ENCODE assay signal across 1 cellular context in genomic region chr16:76535-77272, GRCh38.
TF ChIP-seq lines count a peak whose summit lies in the region.

No MANE protein-coding gene starts in this region.

TF ChIP-seq in HepG2, 621 proteins besides CTCF, POLR2A, EP300 and RAD21 (continued from another document and continues in another):
- peak; percentile 51; the same call in 1 of the 2 replicates for TF ChIP-seq ZNF784 (CRISPR knock-in tag; IDR thresholded peaks at IDR 0.05; ENCODE audit: borderline replicate concordance)
- peak; percentile 17; the same call in 1 of the 2 replicates for TF ChIP-seq ZZZ3 (CRISPR knock-in tag; IDR thresholded peaks at IDR 0.05; ENCODE audit: borderline replicate concordance)
- no peak for TF ChIP-seq REL (CRISPR knock-in tag; conservative IDR thresholded peaks at IDR 0.05)
- no peak for TF ChIP-seq AKNA (CRISPR knock-in tag; IDR thresholded peaks at IDR 0.05; ENCODE audit: borderline replicate concordance)
- no peak for TF ChIP-seq ARHGAP35 (CRISPR knock-in tag; IDR thresholded peaks at IDR 0.05; ENCODE audit: borderline replicate concordance)
- no peak for TF ChIP-seq ZNF30 (CRISPR knock-in tag; IDR thresholded peaks at IDR 0.05)
- 0 out of 2 replicates have a peak, but pooled peaks have one; percentile 12 for TF ChIP-seq MXD3 (CRISPR knock-in tag; IDR thresholded peaks at IDR 0.05)
- TF ChIP-seq DMTF1 (CRISPR knock-in tag; IDR thresholded peaks at IDR 0.05): no peak
- TF ChIP-seq HNF4G (IDR thresholded peaks at IDR 0.05; ENCODE audit: borderline replicate concordance, low read depth, low read length): no peak
- TF ChIP-seq HNF4G (CRISPR knock-in tag; IDR thresholded peaks at IDR 0.05; ENCODE audit: borderline replicate concordance, low read depth): no peak
- no peak for TF ChIP-seq ZNF775 (CRISPR knock-in tag; IDR thresholded peaks at IDR 0.05; ENCODE audit: borderline replicate concordance)
- no peak for TF ChIP-seq ZNF382 (CRISPR knock-in tag; IDR thresholded peaks at IDR 0.05; ENCODE audit: borderline replicate concordance)
- 0 out of 2 replicates have a peak, but pooled peaks have one; percentile 7 for TF ChIP-seq CCDC6 (CRISPR knock-in tag; IDR thresholded peaks at IDR 0.05)
- no peak for TF ChIP-seq REPIN1 (CRISPR knock-in tag; IDR thresholded peaks at IDR 0.05; ENCODE audit: borderline replicate concordance, low read depth)
- TF ChIP-seq CSRNP1 (CRISPR knock-in tag; IDR thresholded peaks at IDR 0.05): no peak
- TF ChIP-seq BORCS8-MEF2B (CRISPR knock-in tag; IDR thresholded peaks at IDR 0.05): no peak
- TF ChIP-seq ZNF770 (CRISPR knock-in tag; IDR thresholded peaks at IDR 0.05): no peak
- TF ChIP-seq ZNF136 (CRISPR knock-in tag; IDR thresholded peaks at IDR 0.05; ENCODE audit: low read depth): no peak
- TF ChIP-seq KLF6 (CRISPR knock-in tag; IDR thresholded peaks at IDR 0.05): no peak
- no peak for TF ChIP-seq ZNF17 (CRISPR knock-in tag; IDR thresholded peaks at IDR 0.05)
- peak; percentile 40; the same call in 1 of the 2 replicates for TF ChIP-seq ZNF747 (CRISPR knock-in tag; IDR thresholded peaks at IDR 0.05; ENCODE audit: borderline replicate concordance)
- TF ChIP-seq PHF8 (CRISPR knock-in tag; IDR thresholded peaks at IDR 0.05): no peak
- no peak for TF ChIP-seq ZSCAN22 (CRISPR knock-in tag; IDR thresholded peaks at IDR 0.05)
- TF ChIP-seq MTF2 (CRISPR knock-in tag; IDR thresholded peaks at IDR 0.05; ENCODE audit: borderline replicate concordance): no peak
- no peak for TF ChIP-seq CBX5 (CRISPR knock-in tag; IDR thresholded peaks at IDR 0.05; ENCODE audit: borderline replicate concordance)
- TF ChIP-seq GATA4 (IDR thresholded peaks at IDR 0.05; ENCODE audit: borderline replicate concordance, low read depth): no peak
- TF ChIP-seq FOXK1 (CRISPR knock-in tag; IDR thresholded peaks at IDR 0.05; ENCODE audit: borderline replicate concordance, low read depth): no peak; the same call in 1 of the 2 replicates
- TF ChIP-seq U2AF2 (IDR thresholded peaks at IDR 0.05; ENCODE audit: low read depth, low read length): no peak
- TF ChIP-seq NR2F6 (IDR thresholded peaks at IDR 0.05): no peak; the same call in 1 of the 2 replicates
- TF ChIP-seq NR2F6 (CRISPR knock-in tag; IDR thresholded peaks at IDR 0.05): peak; percentile 69
- no peak for TF ChIP-seq ZNF720 (CRISPR knock-in tag; IDR thresholded peaks at IDR 0.05)
- no peak for TF ChIP-seq ETV6 (CRISPR knock-in tag; conservative IDR thresholded peaks at IDR 0.05)
- no peak for TF ChIP-seq SAFB2 (CRISPR knock-in tag; IDR thresholded peaks at IDR 0.05; ENCODE audit: borderline replicate concordance, low read depth)
- peak; percentile 17; the same call in 1 of the 3 replicates for TF ChIP-seq MXI1 (IDR thresholded peaks at IDR 0.05; ENCODE audit: borderline replicate concordance, low read depth, low read length)
- TF ChIP-seq KAT8 (CRISPR knock-in tag; IDR thresholded peaks at IDR 0.05): no peak
- TF ChIP-seq ZFP62 (CRISPR knock-in tag; IDR thresholded peaks at IDR 0.05): no peak
- TF ChIP-seq LBX2 (CRISPR knock-in tag; IDR thresholded peaks at IDR 0.05; ENCODE audit: borderline replicate concordance): no peak
- no peak for TF ChIP-seq ZNF263 (CRISPR knock-in tag; IDR thresholded peaks at IDR 0.05)
- no peak for TF ChIP-seq FOXM1 (CRISPR knock-in tag; IDR thresholded peaks at IDR 0.05)
- no peak for TF ChIP-seq TRIM24 (CRISPR knock-in tag; IDR thresholded peaks at IDR 0.05)
- TF ChIP-seq TSC22D2 (CRISPR knock-in tag; IDR thresholded peaks at IDR 0.05; ENCODE audit: borderline replicate concordance): no peak
- no peak for TF ChIP-seq SP140L (CRISPR knock-in tag; IDR thresholded peaks at IDR 0.05; ENCODE audit: borderline replicate concordance)
- no peak for TF ChIP-seq ZNF431 (CRISPR knock-in tag; IDR thresholded peaks at IDR 0.05; ENCODE audit: borderline replicate concordance, low read depth)
- no peak for TF ChIP-seq SMC3 (IDR thresholded peaks at IDR 0.05; ENCODE audit: low read length)
- TF ChIP-seq ZNF281 (CRISPR knock-in tag; IDR thresholded peaks at IDR 0.05; ENCODE audit: borderline replicate concordance): no peak; the same call in 1 of the 2 replicates
- no peak for TF ChIP-seq ZNF512 (CRISPR knock-in tag; IDR thresholded peaks at IDR 0.05)
- peak; percentile 29 for TF ChIP-seq TEAD3 (CRISPR knock-in tag; optimal IDR thresholded peaks at IDR 0.05; ENCODE audit: borderline replicate concordance)
- TF ChIP-seq ZNF557 (CRISPR knock-in tag; IDR thresholded peaks at IDR 0.05): no peak
- TF ChIP-seq ARID2 (CRISPR knock-in tag; IDR thresholded peaks at IDR 0.05; ENCODE audit: borderline replicate concordance): no peak
- no peak for TF ChIP-seq ZNF674 (CRISPR knock-in tag; IDR thresholded peaks at IDR 0.05; ENCODE audit: low read depth)
- peak; percentile 56; the same call in 1 of the 2 replicates for TF ChIP-seq MEF2D (CRISPR knock-in tag; IDR thresholded peaks at IDR 0.05)
- no peak for TF ChIP-seq PHF20 (CRISPR knock-in tag; IDR thresholded peaks at IDR 0.05)
